ENCODE assay signal across 1 cellular context in the genomic region with DNA sequence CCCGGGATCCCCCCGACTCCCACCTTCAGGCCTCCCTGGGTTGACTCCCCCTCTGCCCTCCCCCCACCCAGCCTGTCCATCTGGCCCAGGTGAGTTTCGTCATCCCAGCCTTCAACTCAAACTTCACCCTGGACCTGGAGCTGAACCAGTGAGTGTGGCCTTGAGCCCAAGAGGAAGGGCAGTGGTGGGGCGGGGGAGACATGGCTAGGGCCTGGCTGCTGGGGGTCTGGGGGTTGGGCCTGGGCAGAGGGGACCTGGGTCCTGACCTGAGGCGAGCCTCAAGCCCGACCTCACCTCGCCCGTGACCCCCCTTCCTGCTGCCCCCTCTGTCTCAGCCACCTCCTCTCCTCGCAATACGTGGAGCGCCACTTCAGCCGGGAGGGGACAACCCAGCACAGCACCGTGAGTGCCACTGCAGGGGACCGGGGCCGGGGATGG.
TF ChIP-seq lines count a peak whose summit lies in the region.

No MANE protein-coding gene starts in this region.

TF ChIP-seq in HepG2, 621 proteins besides CTCF, POLR2A, EP300 and RAD21 (continued from another document and continues in another):
- TF ChIP-seq PBX2 (CRISPR knock-in tag; IDR thresholded peaks at IDR 0.05) (peak; percentile 38; the same call in 1 of the 2 replicates), ZBTB14 (CRISPR knock-in tag; IDR thresholded peaks at IDR 0.05) (no peak), PATZ1 (CRISPR knock-in tag; IDR thresholded peaks at IDR 0.05) (peak; percentile 43; the same call in 1 of the 2 replicates), ZNF563 (CRISPR knock-in tag; IDR thresholded peaks at IDR 0.05) (no peak), ZNF343 (CRISPR knock-in tag; IDR thresholded peaks at IDR 0.05) (no peak), POLR2AphosphoS2 (IDR thresholded peaks at IDR 0.05; ENCODE audit: low read depth, low read length) (no peak), SNAPC2 (CRISPR knock-in tag; IDR thresholded peaks at IDR 0.05) (no peak), ZBTB44 (CRISPR knock-in tag; IDR thresholded peaks at IDR 0.05) (no peak), ATF2 (CRISPR knock-in tag; IDR thresholded peaks at IDR 0.05) (0 out of 2 replicates have a peak, but pooled peaks have one; percentile 20), ZNF879 (CRISPR knock-in tag; IDR thresholded peaks at IDR 0.05) (no peak), IKZF1 (IDR thresholded peaks at IDR 0.05) (no peak), ZNF350 (CRISPR knock-in tag; IDR thresholded peaks at IDR 0.05; ENCODE audit: borderline replicate concordance, low read depth) (peak; percentile 45; the same call in 1 of the 2 replicates), ZC3H13 (CRISPR knock-in tag; IDR thresholded peaks at IDR 0.05) (no peak), ZNF713 (CRISPR knock-in tag; IDR thresholded peaks at IDR 0.05) (no peak), ZNF841 (CRISPR knock-in tag; IDR thresholded peaks at IDR 0.05; ENCODE audit: borderline replicate concordance) (no peak), ZNF850 (CRISPR knock-in tag; conservative IDR thresholded peaks at IDR 0.05) (no peak), ZNF816 (CRISPR knock-in tag; IDR thresholded peaks at IDR 0.05; ENCODE audit: borderline replicate concordance) (no peak), SP2 (CRISPR knock-in tag; IDR thresholded peaks at IDR 0.05) (no peak), SP5 (CRISPR knock-in tag; IDR thresholded peaks at IDR 0.05; ENCODE audit: borderline replicate concordance, low read depth) (no peak), ZNF605 (CRISPR knock-in tag; IDR thresholded peaks at IDR 0.05) (0 out of 2 replicates have a peak, but pooled peaks have one; percentile 37), SAFB2 (CRISPR knock-in tag; IDR thresholded peaks at IDR 0.05; ENCODE audit: borderline replicate concordance, low read depth) (no peak), ADNP (CRISPR knock-in tag; IDR thresholded peaks at IDR 0.05) (no peak), TOE1 (CRISPR knock-in tag; IDR thresholded peaks at IDR 0.05) (no peak), ZNF704 (CRISPR knock-in tag; IDR thresholded peaks at IDR 0.05; ENCODE audit: borderline replicate concordance) (no peak), TCF7 (IDR thresholded peaks at IDR 0.05; ENCODE audit: low read depth) (no peak), ZNF619 (CRISPR knock-in tag; IDR thresholded peaks at IDR 0.05) (no peak), RFXANK (CRISPR knock-in tag; IDR thresholded peaks at IDR 0.05) (no peak), FOXP1 (IDR thresholded peaks at IDR 0.05) (no peak), FOXP1 (CRISPR knock-in tag; IDR thresholded peaks at IDR 0.05) (no peak), MED13 (CRISPR knock-in tag; IDR thresholded peaks at IDR 0.05) (no peak), RFX1 (IDR thresholded peaks at IDR 0.05) (no peak), JUND (CRISPR knock-in tag; IDR thresholded peaks at IDR 0.05) (no peak), ZNF740 (CRISPR knock-in tag; IDR thresholded peaks at IDR 0.05) (0 out of 2 replicates have a peak, but pooled peaks have one; percentile 2), ZKSCAN1 (IDR thresholded peaks at IDR 0.05; ENCODE audit: low read length) (no peak)
- TF ChIP-seq, protein P1, sequence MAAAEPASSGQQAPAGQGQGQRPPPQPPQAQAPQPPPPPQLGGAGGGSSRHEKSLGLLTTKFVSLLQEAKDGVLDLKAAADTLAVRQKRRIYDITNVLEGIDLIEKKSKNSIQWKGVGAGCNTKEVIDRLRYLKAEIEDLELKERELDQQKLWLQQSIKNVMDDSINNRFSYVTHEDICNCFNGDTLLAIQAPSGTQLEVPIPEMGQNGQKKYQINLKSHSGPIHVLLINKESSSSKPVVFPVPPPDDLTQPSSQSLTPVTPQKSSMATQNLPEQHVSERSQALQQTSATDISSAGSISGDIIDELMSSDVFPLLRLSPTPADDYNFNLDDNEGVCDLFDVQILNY (CRISPR knock-in tag; conservative IDR thresholded peaks at IDR 0.05): no peak
- TF ChIP-seq, protein P2, sequence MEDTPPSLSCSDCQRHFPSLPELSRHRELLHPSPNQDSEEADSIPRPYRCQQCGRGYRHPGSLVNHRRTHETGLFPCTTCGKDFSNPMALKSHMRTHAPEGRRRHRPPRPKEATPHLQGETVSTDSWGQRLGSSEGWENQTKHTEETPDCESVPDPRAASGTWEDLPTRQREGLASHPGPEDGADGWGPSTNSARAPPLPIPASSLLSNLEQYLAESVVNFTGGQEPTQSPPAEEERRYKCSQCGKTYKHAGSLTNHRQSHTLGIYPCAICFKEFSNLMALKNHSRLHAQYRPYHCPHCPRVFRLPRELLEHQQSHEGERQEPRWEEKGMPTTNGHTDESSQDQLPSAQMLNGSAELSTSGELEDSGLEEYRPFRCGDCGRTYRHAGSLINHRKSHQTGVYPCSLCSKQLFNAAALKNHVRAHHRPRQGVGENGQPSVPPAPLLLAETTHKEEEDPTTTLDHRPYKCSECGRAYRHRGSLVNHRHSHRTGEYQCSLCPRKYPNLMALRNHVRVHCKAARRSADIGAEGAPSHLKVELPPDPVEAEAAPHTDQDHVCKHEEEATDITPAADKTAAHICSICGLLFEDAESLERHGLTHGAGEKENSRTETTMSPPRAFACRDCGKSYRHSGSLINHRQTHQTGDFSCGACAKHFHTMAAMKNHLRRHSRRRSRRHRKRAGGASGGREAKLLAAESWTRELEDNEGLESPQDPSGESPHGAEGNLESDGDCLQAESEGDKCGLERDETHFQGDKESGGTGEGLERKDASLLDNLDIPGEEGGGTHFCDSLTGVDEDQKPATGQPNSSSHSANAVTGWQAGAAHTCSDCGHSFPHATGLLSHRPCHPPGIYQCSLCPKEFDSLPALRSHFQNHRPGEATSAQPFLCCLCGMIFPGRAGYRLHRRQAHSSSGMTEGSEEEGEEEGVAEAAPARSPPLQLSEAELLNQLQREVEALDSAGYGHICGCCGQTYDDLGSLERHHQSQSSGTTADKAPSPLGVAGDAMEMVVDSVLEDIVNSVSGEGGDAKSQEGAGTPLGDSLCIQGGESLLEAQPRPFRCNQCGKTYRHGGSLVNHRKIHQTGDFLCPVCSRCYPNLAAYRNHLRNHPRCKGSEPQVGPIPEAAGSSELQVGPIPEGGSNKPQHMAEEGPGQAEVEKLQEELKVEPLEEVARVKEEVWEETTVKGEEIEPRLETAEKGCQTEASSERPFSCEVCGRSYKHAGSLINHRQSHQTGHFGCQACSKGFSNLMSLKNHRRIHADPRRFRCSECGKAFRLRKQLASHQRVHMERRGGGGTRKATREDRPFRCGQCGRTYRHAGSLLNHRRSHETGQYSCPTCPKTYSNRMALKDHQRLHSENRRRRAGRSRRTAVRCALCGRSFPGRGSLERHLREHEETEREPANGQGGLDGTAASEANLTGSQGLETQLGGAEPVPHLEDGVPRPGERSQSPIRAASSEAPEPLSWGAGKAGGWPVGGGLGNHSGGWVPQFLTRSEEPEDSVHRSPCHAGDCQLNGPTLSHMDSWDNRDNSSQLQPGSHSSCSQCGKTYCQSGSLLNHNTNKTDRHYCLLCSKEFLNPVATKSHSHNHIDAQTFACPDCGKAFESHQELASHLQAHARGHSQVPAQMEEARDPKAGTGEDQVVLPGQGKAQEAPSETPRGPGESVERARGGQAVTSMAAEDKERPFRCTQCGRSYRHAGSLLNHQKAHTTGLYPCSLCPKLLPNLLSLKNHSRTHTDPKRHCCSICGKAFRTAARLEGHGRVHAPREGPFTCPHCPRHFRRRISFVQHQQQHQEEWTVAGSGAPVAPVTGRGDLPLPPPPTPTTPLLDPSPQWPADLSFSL (CRISPR knock-in tag; IDR thresholded peaks at IDR 0.05): no peak
- TF ChIP-seq, protein P3, sequence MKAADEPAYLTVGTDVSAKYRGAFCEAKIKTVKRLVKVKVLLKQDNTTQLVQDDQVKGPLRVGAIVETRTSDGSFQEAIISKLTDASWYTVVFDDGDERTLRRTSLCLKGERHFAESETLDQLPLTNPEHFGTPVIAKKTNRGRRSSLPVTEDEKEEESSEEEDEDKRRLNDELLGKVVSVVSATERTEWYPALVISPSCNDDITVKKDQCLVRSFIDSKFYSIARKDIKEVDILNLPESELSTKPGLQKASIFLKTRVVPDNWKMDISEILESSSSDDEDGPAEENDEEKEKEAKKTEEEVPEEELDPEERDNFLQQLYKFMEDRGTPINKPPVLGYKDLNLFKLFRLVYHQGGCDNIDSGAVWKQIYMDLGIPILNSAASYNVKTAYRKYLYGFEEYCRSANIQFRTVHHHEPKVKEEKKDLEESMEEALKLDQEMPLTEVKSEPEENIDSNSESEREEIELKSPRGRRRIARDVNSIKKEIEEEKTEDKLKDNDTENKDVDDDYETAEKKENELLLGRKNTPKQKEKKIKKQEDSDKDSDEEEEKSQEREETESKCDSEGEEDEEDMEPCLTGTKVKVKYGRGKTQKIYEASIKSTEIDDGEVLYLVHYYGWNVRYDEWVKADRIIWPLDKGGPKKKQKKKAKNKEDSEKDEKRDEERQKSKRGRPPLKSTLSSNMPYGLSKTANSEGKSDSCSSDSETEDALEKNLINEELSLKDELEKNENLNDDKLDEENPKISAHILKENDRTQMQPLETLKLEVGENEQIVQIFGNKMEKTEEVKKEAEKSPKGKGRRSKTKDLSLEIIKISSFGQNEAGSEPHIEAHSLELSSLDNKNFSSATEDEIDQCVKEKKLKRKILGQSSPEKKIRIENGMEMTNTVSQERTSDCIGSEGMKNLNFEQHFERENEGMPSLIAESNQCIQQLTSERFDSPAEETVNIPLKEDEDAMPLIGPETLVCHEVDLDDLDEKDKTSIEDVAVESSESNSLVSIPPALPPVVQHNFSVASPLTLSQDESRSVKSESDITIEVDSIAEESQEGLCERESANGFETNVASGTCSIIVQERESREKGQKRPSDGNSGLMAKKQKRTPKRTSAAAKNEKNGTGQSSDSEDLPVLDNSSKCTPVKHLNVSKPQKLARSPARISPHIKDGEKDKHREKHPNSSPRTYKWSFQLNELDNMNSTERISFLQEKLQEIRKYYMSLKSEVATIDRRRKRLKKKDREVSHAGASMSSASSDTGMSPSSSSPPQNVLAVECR (CRISPR knock-in tag; IDR thresholded peaks at IDR 0.05; ENCODE audit: borderline replicate concordance): peak; percentile 64; the same call in 1 of the 2 replicates
